8 cellular contexts compared by ENCODE assay signal in the genomic region with DNA sequence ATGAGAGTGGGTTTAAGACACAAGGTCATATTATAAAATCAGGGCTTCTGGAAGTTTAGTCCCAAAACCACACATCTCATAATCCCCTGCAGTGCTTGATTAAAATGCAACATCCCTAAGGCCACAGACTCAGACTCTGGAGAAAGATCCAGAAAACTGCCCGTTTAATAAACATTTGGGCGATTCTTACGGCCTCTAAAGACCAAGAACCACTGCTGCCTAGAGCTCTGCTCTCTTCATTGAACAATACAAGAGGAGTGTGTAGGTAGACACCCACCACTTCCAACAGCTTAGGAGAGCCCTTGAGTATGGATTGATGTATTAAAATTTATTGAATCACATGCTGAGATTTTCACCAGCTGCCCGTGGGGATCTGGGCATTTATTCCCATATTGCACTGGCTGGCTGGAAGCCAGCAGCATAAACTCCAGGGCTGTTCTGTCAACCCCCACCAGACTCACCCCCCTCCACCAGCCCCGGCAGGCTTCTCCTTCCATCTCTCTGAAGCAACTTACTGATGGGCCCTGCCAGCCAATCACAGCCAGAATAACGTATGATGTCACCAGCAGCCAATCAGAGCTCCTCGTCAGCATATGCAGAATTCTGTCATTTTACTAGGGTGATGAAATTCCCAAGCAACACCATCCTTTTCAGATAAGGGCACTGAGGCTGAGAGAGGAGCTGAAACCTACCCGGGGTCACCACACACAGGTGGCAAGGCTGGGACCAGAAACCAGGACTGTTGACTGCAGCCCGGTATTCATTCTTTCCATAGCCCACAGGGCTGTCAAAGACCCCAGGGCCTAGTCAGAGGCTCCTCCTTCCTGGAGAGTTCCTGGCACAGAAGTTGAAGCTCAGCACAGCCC. TPM values are rescaled to one million over a fixed set of nuclear protein-coding genes. Genes with fewer than 3 reads are reported as not detected.
A peak's percentile ranks its signal among the peaks of the same experiment; 100 is the strongest.
DNase-seq lines count a peak whose midpoint lies in the region; ATAC-seq and TF ChIP-seq lines count a peak whose summit lies in the region.

No MANE protein-coding gene starts in this region.

- peaks cover 3% of the 10 kb centered on the region; the same call in 1 of the 2 replicates for H3K4me1 ChIP-seq in Karpas-422 (ENCODE audit: low read length)
- 0 out of 2 replicates have a peak, but pooled peaks cover 4% of the 10 kb centered on the region for H3K4me1 ChIP-seq in Panc1 (ENCODE audit: control insufficient read depth, insufficient read depth, low read length)
- H3K4me1 ChIP-seq in endocrine pancreas (ENCODE audit: control insufficient read depth, insufficient read depth, low read length), result no peaks in the 10 kb centered on the region
- H3K4me1 ChIP-seq in spleen, result peaks cover 4 to 40% (median 18%) of the 10 kb centered on the region in 6 donors

- no peak overlapping the region for H3K4me3 ChIP-seq in Karpas-422 (ENCODE audit: low read length)
- H3K4me3 ChIP-seq in Panc1 (ENCODE audit: low read depth in 2 of 2, low read length in 2 of 2), result no peak overlapping the region
- H3K4me3 ChIP-seq in endocrine pancreas (ENCODE audit: control insufficient read depth, insufficient read depth, low read length), result no peak overlapping the region
- no peak overlapping the region for H3K4me3 ChIP-seq in spleen

- TF ChIP-seq POLR2A in spleen (IDR thresholded peaks at IDR 0.05), result no peak

- in situ Hi-C loops in Panc1 (cut with HindIII; ENCODE audit: low pct_unique_long_range_greater_than_20kb, low sequenced_read_pairs), result no loop called here

- DNase-seq in Calu3 (peak; percentile 63), Karpas-422 (peak; percentile 88), Panc1 (ENCODE audit: low read depth, low spot score) (no peak), mesothelial cell of epicardium (ENCODE audit: low spot score in 2 of 2, unreplicated experiment in 2 of 2) (peak in 1 of 2 experiments; percentile 69), spleen (no peak)
- DNase-seq in effector CD4-positive, alpha-beta T cell, result no peak

- H3K27me3 ChIP-seq in Karpas-422 (ENCODE audit: low read length) (no peaks in the 10 kb centered on the region), Panc1 (ENCODE audit: control insufficient read depth, insufficient read depth, low read length) (no peaks in the 10 kb centered on the region), endocrine pancreas (ENCODE audit: control insufficient read depth, insufficient read depth, low read length) (no peaks in the 10 kb centered on the region), spleen (replicated peaks in 1 of 7) (peaks cover 0 to 4% (median 0%) of the 10 kb centered on the region in 7 donors)

- H3K27ac ChIP-seq in Karpas-422 (ENCODE audit: low read length), result no peak overlapping the region
- peak overlapping the region; percentile 58; the same call in 1 of the 2 replicates for H3K27ac ChIP-seq in Panc1 (ENCODE audit: low read length)
- H3K27ac ChIP-seq in spleen, result peak overlapping the region in 2 of 8 donors; percentile 21 to 50

- peaks cover 27% of the 10 kb centered on the region for H3K4me1 Mint-ChIP-seq in Calu3 (ENCODE audit: low read depth, unreplicated experiment)
- peaks cover 20% of the 10 kb centered on the region for H3K4me1 Mint-ChIP-seq in mesothelial cell of epicardium

- peaks cover 30% of the 10 kb centered on the region for H3K27me3 Mint-ChIP-seq in Calu3 (ENCODE audit: unreplicated experiment)
- H3K27me3 Mint-ChIP-seq in mesothelial cell of epicardium (ENCODE audit: low read depth), result no peaks in the 10 kb centered on the region

- peaks cover 9% of the 10 kb centered on the region for H3K36me3 Mint-ChIP-seq in Calu3 (ENCODE audit: insufficient read depth, unreplicated experiment)
- no peaks in the 10 kb centered on the region for H3K36me3 Mint-ChIP-seq in mesothelial cell of epicardium

- no peaks in the 10 kb centered on the region for H3K9me3 Mint-ChIP-seq in Calu3 (ENCODE audit: low read depth, unreplicated experiment)
- H3K9me3 Mint-ChIP-seq in mesothelial cell of epicardium, result no peaks in the 10 kb centered on the region

- H2AFZ ChIP-seq in Karpas-422 (ENCODE audit: low read length), result no peak overlapping the region

- H3K79me2 ChIP-seq in Karpas-422 (ENCODE audit: low read length), result no peaks in the 10 kb centered on the region

- H3K27ac Mint-ChIP-seq in Calu3 (ENCODE audit: unreplicated experiment) (peak overlapping the region; percentile 90), mesothelial cell of epicardium (peak overlapping the region; percentile 86)

- TSS peak; percentile 84 for BruUV-seq in Calu3 (replicated peaks; lab: Mats Ljungman, UMichigan)
- no TSS peak for BruUV-seq in Panc1 (replicated peaks; lab: Mats Ljungman, UMichigan)

- peak overlapping the region; percentile 40 for H3K4me3 Mint-ChIP-seq in Calu3 (ENCODE audit: low read depth, unreplicated experiment)
- H3K4me3 Mint-ChIP-seq in mesothelial cell of epicardium, result no peak overlapping the region

- CTCF ChIA-PET in Calu3 (lab: Charles Lee), result interaction anchor here (0.6 to 4.4 kb wide), 8 partner anchors 9 to 510 kb away, joined by 5 to 96 read pairs (median 9); no protein-coding TSS in a partner anchor
- CTCF ChIA-PET in Panc1 (lab: Charles Lee), result interaction anchor here (0.7 to 5.2 kb wide), 5 partner anchors 12 to 132 kb away, joined by 4 to 49 read pairs (median 13); no protein-coding TSS in a partner anchor

- H3K9ac ChIP-seq in Karpas-422 (ENCODE audit: low read length), result no peak overlapping the region
- peak overlapping the region; percentile 15 for H3K9ac ChIP-seq in endocrine pancreas (ENCODE audit: control insufficient read depth, insufficient read depth, low read length)

- H4K20me1 ChIP-seq in Karpas-422 (ENCODE audit: insufficient read depth, low read depth, low read length), result no peaks in the 10 kb centered on the region

- no peak for TF ChIP-seq CTCF in Calu3 (IDR thresholded peaks at IDR 0.05; ENCODE audit: unreplicated experiment)
- TF ChIP-seq CTCF in Panc1 (IDR thresholded peaks at IDR 0.05), result no peak
- TF ChIP-seq CTCF in mesothelial cell of epicardium (IDR thresholded peaks at IDR 0.05; ENCODE audit: unreplicated experiment), result no peak
- TF ChIP-seq CTCF in spleen (IDR thresholded peaks at IDR 0.05 in 8 of 11, conservative IDR thresholded peaks at IDR 0.05 in 3 of 11), result no peak

- intact Hi-C loops in Calu3 (cut with micrococcal nuclease; ENCODE audit: unreplicated experiment), result loop anchor here (5.0 to 10.0 kb wide), 2 partner anchors 103 to 155 kb away; partner anchors contain the start of genes FEN1 and TMEM258
- intact Hi-C loops in Panc1 (cut with micrococcal nuclease; ENCODE audit: unreplicated experiment), result loop anchor here (5.0 kb wide), 2 partner anchors 37 to 133 kb away; no protein-coding TSS in a partner anchor
- intact Hi-C loops in spleen (cut with DNase I; ENCODE audit: low total_unique reads), result loop anchor here (5.0 to 10.0 kb wide), 2 partner anchors 133 to 155 kb away; partner anchors contain the start of genes FEN1 and TMEM258

- ATAC-seq in Panc1 (no peak), HG03025 (IDR thresholded peaks at IDR 0.05; ENCODE audit: low FRiP score, unreplicated experiment) (no peak)

- H3K36me3 ChIP-seq in Karpas-422 (ENCODE audit: insufficient read depth, low read length) (no peaks in the 10 kb centered on the region), Panc1 (ENCODE audit: control insufficient read depth, insufficient read depth, low read length) (no peaks in the 10 kb centered on the region), endocrine pancreas (ENCODE audit: control insufficient read depth, insufficient read depth, low read length) (no peaks in the 10 kb centered on the region), spleen (no peaks in the 10 kb centered on the region)

- H3K9me2 ChIP-seq in Karpas-422 (replicated peaks; ENCODE audit: insufficient read depth, low read length), result no peaks in the 10 kb centered on the region

- 52 to 68% (median 60%) methylated on average over 7 to 9 of the region's 9 CpGs for WGBS in spleen, 5 donors

- H3K9me3 ChIP-seq in Karpas-422 (ENCODE audit: low read length) (no peaks in the 10 kb centered on the region), Panc1 (ENCODE audit: control insufficient read depth, insufficient read depth, low read depth, low read length) (no peaks in the 10 kb centered on the region), endocrine pancreas (ENCODE audit: control insufficient read depth, low read length) (no peaks in the 10 kb centered on the region), spleen (no peaks in the 10 kb centered on the region)

- no peak overlapping the region for H3K4me2 ChIP-seq in Karpas-422 (ENCODE audit: low read depth, low read length, poor library complexity, severe bottlenecking)

- POLR2A ChIA-PET in Panc1 (lab: Charles Lee), result interaction anchor here (0.6 kb wide), 1 partner anchor 114 kb away, joined by 14 read pairs; no protein-coding TSS in a partner anchor

RNA-seq across cellular contexts. Expression of gene BEST1, which starts 0.7 kb away (rescaled TPM):
- total RNA-seq in Calu3 (2022) (0.78 and 1.1 TPM in 2 replicates), Panc1 (2021; ENCODE audit: unreplicated experiment) (0.13 TPM), mesothelial cell of epicardium (0.64 to 1.1 TPM (median 0.90 TPM) in 3 replicates), spleen (10 to 100 TPM in 5 of 7 donors, 1 to 10 TPM in 2; 6.8 to 20.4 (median 12.3) TPM)
- total RNA-seq in Karpas-422 (2014; rRNA removed; shearing (Covaris generic); ENCODE audit: low replicate concordance), result 1.7 and 1.9 TPM in 2 replicates
- polyA plus RNA-seq in Panc1 (2012; ENCODE audit: insufficient read length), result 0.59 TPM
- polyA plus RNA-seq in spleen, result 1 to 10 TPM; 2.6 to 4.3 (median 3.0) TPM

RNA-seq across cellular contexts. Expression of gene FTH1, which starts 18.0 kb away (rescaled TPM):
- total RNA-seq in Calu3 (2022) (1,555 and 1,627 TPM in 2 replicates), Panc1 (2021; ENCODE audit: unreplicated experiment) (2,322 TPM), mesothelial cell of epicardium (1,419 to 1,500 TPM (median 1,460 TPM) in 3 replicates), spleen (1,000 to 10,000 TPM; 1,915 to 2,864 (median 2,469) TPM)
- total RNA-seq in Karpas-422 (2014; rRNA removed; shearing (Covaris generic); ENCODE audit: low replicate concordance), result 209 and 392 TPM in 2 replicates
- polyA plus RNA-seq in Panc1 (2012; ENCODE audit: insufficient read length), result 3,101 TPM
- 1,000 to 10,000 TPM; 2,005 to 3,321 (median 2,533) TPM for polyA plus RNA-seq in spleen

RNA-seq across cellular contexts. Expression of gene RAB3IL1, which starts 32.0 kb away (rescaled TPM):
- 0.76 and 2.4 TPM in 2 replicates for total RNA-seq in Calu3 (2022)
- not detected in 2 replicates for total RNA-seq in Karpas-422 (2014; rRNA removed; shearing (Covaris generic); ENCODE audit: low replicate concordance)
- 8.9 TPM for total RNA-seq in Panc1 (2021; ENCODE audit: unreplicated experiment)
- polyA plus RNA-seq in Panc1 (2012; ENCODE audit: insufficient read length), result 17.7 TPM
- 10.6 to 12.0 TPM (median 11.9 TPM) in 3 replicates for total RNA-seq in mesothelial cell of epicardium
- total RNA-seq in spleen, result 10 to 100 TPM; 34.3 to 57.1 (median 39.5) TPM
- polyA plus RNA-seq in spleen, result 10 to 100 TPM in 2 of 3 donors, 1 to 10 TPM in 1; 6.5 to 17.6 (median 14.1) TPM

RNA-seq across cellular contexts. Expression of gene FADS3, which starts 58.1 kb away (rescaled TPM):
- total RNA-seq in Calu3 (2022) (19.7 and 20.5 TPM in 2 replicates), Panc1 (2021; ENCODE audit: unreplicated experiment) (22.6 TPM), mesothelial cell of epicardium (6.1 to 8.9 TPM (median 8.0 TPM) in 3 replicates), spleen (10 to 100 TPM; 26.3 to 40.8 (median 32.0) TPM)
- total RNA-seq in Karpas-422 (2014; rRNA removed; shearing (Covaris generic); ENCODE audit: low replicate concordance), result 39.5 and 70.4 TPM in 2 replicates
- polyA plus RNA-seq in Panc1 (2012; ENCODE audit: insufficient read length), result 31.6 TPM
- polyA plus RNA-seq in spleen, result 10 to 100 TPM; 39.3 to 63.6 (median 52.7) TPM

Comparison
In these comparisons a context has a peak if more than half of its experiments do, and no peak if none do; other contexts are left out.
1. DNase-seq: peak in Calu3 (single experiment) and Karpas-422 (single experiment); none in Panc1 (single experiment), spleen (single experiment) and effector CD4-positive, alpha-beta T cell (single experiment).